In genomic region chr15:66413555-66413954, GRCh38 we compare ENCODE assay signal across 22 cellular contexts.
"Had no signal": no experiment of that assay in that cellular context is flagged by ENCODE, and none has a peak within 500 bp of the region (broad histone marks: within the 10 kb centered on the region; RNA-seq: fewer than 3 reads in every experiment).

No MANE protein-coding gene starts in this region.

- H3K27ac ChIP-seq: coronary artery, gastrocnemius medialis, neural progenitor cell, parathyroid adenoma, right lobe of liver, testis, tibial artery had no signal

- FAIRE-seq: keratinocyte, small intestine had no signal

- H3K9me3 ChIP-seq: gastrocnemius medialis, right lobe of liver, testis, tibial artery had no signal

- H3K36me3 ChIP-seq: gastrocnemius medialis, neural progenitor cell, right lobe of liver, tibial artery had no signal

- H3K4me3 ChIP-seq: coronary artery, gastrocnemius medialis, lung, neural progenitor cell, right lobe of liver, testis, tibial artery had no signal

- DNase-seq: effector memory CD8-positive, alpha-beta T cell; foreskin fibroblast; gastrocnemius medialis; head of caudate nucleus; right lobe of liver; small intestine; stimulated activated CD4-positive, alpha-beta T cell treated with anti-CD3 and anti-CD28 coated beads, Interleukin-15, amount 100 ng/mL, for 24 hours; stimulated activated CD4-positive, alpha-beta T cell treated with anti-CD3 and anti-CD28 coated beads, Interleukin-2, amount 100 ng/mL, for 48 hours; stimulated activated naive CD4-positive, alpha-beta T cell; stimulated activated naive CD8-positive, alpha-beta T cell treated with anti-CD3 and anti-CD28 coated beads, Interleukin-15, amount 100 ng/mL, for 72 hours; testis; tibial artery had no signal

- H3K9ac ChIP-seq: neural progenitor cell, parathyroid adenoma had no signal

- H3K27ac Mint-ChIP-seq: memory B cell; nephron; neural progenitor cell; progenitor cell of endocrine pancreas; stimulated activated naive CD8-positive, alpha-beta T cell treated with anti-CD3 and anti-CD28 coated beads, Interleukin-15, amount 100 ng/mL, for 72 hours; type B pancreatic cell had no signal

- ATAC-seq: effector memory CD8-positive, alpha-beta T cell; gastrocnemius medialis; left lobe of liver; right lobe of liver; stimulated activated naive CD8-positive, alpha-beta T cell treated with anti-CD3 and anti-CD28 coated beads, Interleukin-15, amount 100 ng/mL, for 72 hours had no signal

- H3K4me1 ChIP-seq: neural progenitor cell, parathyroid adenoma had no signal

- H2AFZ ChIP-seq: neural progenitor cell, parathyroid adenoma had no signal

- H3K27me3 Mint-ChIP-seq: effector memory CD8-positive, alpha-beta T cell; memory B cell; progenitor cell of endocrine pancreas; stimulated activated naive CD8-positive, alpha-beta T cell treated with anti-CD3 and anti-CD28 coated beads, Interleukin-15, amount 100 ng/mL, for 72 hours; type B pancreatic cell had no signal

- H3K4me3 Mint-ChIP-seq: effector memory CD8-positive, alpha-beta T cell; memory B cell; nephron; neural progenitor cell; stimulated activated naive CD8-positive, alpha-beta T cell treated with anti-CD3 and anti-CD28 coated beads, Interleukin-15, amount 100 ng/mL, for 72 hours; type B pancreatic cell had no signal

- H3K9me3 Mint-ChIP-seq: nephron had no signal

- H3K4me2 ChIP-seq: neural progenitor cell had no signal

- H3K27me3 ChIP-seq: gastrocnemius medialis, neural progenitor cell, right lobe of liver, testis, tibial artery had no signal
